ENCODE assay signal across 1 cellular context in genomic region chr15:55318588-55319494, GRCh38.
TF ChIP-seq lines count a peak whose summit lies in the region.

Gene PIGB, plus strand, starts transcription at chr15:55319222. Its CDS starts 29 bp downstream, at chr15:55319251.
Gene PIGBOS1, minus strand, starts transcription at chr15:55319123. Its CDS starts 1,331 bp downstream, at chr15:55317792.

TF ChIP-seq in H1, 55 proteins besides CTCF, POLR2A, EP300 and RAD21 (continued from another document):
- TF ChIP-seq CHD7 (IDR thresholded peaks at IDR 0.05; ENCODE audit: insufficient replicate concordance, low read length) (no peak), SUZ12 (IDR thresholded peaks at IDR 0.05; ENCODE audit: low read length) (no peak), JUND (IDR thresholded peaks at IDR 0.05; ENCODE audit: low read length) (no peak), CBX8 (IDR thresholded peaks at IDR 0.05; ENCODE audit: borderline replicate concordance, low read depth, low read length) (no peak), SP2 (IDR thresholded peaks at IDR 0.05; ENCODE audit: low read length) (no peak), POLR2AphosphoS5 (IDR thresholded peaks at IDR 0.05; ENCODE audit: low read depth, low read length) (peak; percentile 81), GTF2F1 (IDR thresholded peaks at IDR 0.05; ENCODE audit: borderline replicate concordance, low read depth, low read length) (no peak), RFX5 (IDR thresholded peaks at IDR 0.05; ENCODE audit: borderline replicate concordance, low read depth, low read length) (no peak), SP1 (IDR thresholded peaks at IDR 0.05; ENCODE audit: low read depth, low read length) (no peak), TEAD4 (IDR thresholded peaks at IDR 0.05; ENCODE audit: low read depth, low read length) (0 out of 2 replicates have a peak, but pooled peaks have one; percentile 40), USF2 (IDR thresholded peaks at IDR 0.05; ENCODE audit: low read length) (no peak), EGR1 (IDR thresholded peaks at IDR 0.05; ENCODE audit: borderline replicate concordance, low read depth, low read length) (no peak), FOSL1 (IDR thresholded peaks at IDR 0.05; ENCODE audit: insufficient read depth, low read depth, low read length) (no peak), SAP30 (IDR thresholded peaks at IDR 0.05; ENCODE audit: insufficient read depth, insufficient replicate concordance, low read length) (peak; percentile 77), NRF1 (IDR thresholded peaks at IDR 0.05; ENCODE audit: low read depth, low read length) (no peak), POU5F1 (IDR thresholded peaks at IDR 0.05; ENCODE audit: low read depth, low read length) (no peak), ATF3 (IDR thresholded peaks at IDR 0.05; ENCODE audit: insufficient read depth, low read depth, low read length) (no peak), GABPA (IDR thresholded peaks at IDR 0.05; ENCODE audit: borderline replicate concordance, insufficient read depth, low read length) (peak; percentile 27; the same call in 1 of the 2 replicates), CHD1 (IDR thresholded peaks at IDR 0.05; ENCODE audit: low read depth, low read length) (no peak), ASH2L (IDR thresholded peaks at IDR 0.05; ENCODE audit: low read length) (peak; percentile 97), SRF (IDR thresholded peaks at IDR 0.05; ENCODE audit: low read depth, low read length) (no peak), ZNF274 (IDR thresholded peaks at IDR 0.05; ENCODE audit: borderline replicate concordance, extremely low read depth, low read length) (no peak), JUN (IDR thresholded peaks at IDR 0.05; ENCODE audit: low read depth, low read length) (no peak), RBBP5 (IDR thresholded peaks at IDR 0.05; ENCODE audit: borderline replicate concordance, low read depth, low read length) (peak; percentile 75; the same call in 1 of the 2 replicates), E2F6 (IDR thresholded peaks at IDR 0.05) (peak; percentile 35; the same call in 1 of the 2 replicates), TAF7 (optimal IDR thresholded peaks at IDR 0.05; ENCODE audit: borderline replicate concordance, low read depth, low read length) (no peak), EZH2 (IDR thresholded peaks at IDR 0.05; ENCODE audit: low read depth, low read length, severe bottlenecking) (no peak), CBX5 (IDR thresholded peaks at IDR 0.05; ENCODE audit: low read depth, low read length) (no peak), HDAC6 (IDR thresholded peaks at IDR 0.05; ENCODE audit: low read depth, low read length) (no peak), ATF2 (IDR thresholded peaks at IDR 0.05; ENCODE audit: low read length) (no peak), RXRA (IDR thresholded peaks at IDR 0.05; ENCODE audit: insufficient read depth, low read depth, low read length) (no peak), PHF8 (conservative IDR thresholded peaks at IDR 0.05; ENCODE audit: low read depth, low read length) (peak; percentile 71), HDAC2 (IDR thresholded peaks at IDR 0.05; ENCODE audit: borderline replicate concordance in 1 of 2, low read depth in 2 of 2, low read length in 2 of 2) (no peak), SIX5 (IDR thresholded peaks at IDR 0.05; ENCODE audit: low read depth, low read length) (no peak), CREB1 (IDR thresholded peaks at IDR 0.05) (peak; percentile 62), CHD2 (IDR thresholded peaks at IDR 0.05; ENCODE audit: low read length) (no peak), KDM4A (IDR thresholded peaks at IDR 0.05; ENCODE audit: low read depth, low read length, severe bottlenecking) (peak; percentile 42), SIN3A (conservative IDR thresholded peaks at IDR 0.05 in 1 of 2, IDR thresholded peaks at IDR 0.05 in 1 of 2; ENCODE audit: low read depth in 1 of 2, low read length in 2 of 2) (peak; percentile 51 to 87; a peak in 2 of 4 replicates), SIRT6 (IDR thresholded peaks at IDR 0.05; ENCODE audit: low read length) (no peak), TBP (IDR thresholded peaks at IDR 0.05; ENCODE audit: low read depth, low read length) (peak; percentile 69)
